Comparison of ENCODE assay signal across 1 cellular context in the genomic region with DNA sequence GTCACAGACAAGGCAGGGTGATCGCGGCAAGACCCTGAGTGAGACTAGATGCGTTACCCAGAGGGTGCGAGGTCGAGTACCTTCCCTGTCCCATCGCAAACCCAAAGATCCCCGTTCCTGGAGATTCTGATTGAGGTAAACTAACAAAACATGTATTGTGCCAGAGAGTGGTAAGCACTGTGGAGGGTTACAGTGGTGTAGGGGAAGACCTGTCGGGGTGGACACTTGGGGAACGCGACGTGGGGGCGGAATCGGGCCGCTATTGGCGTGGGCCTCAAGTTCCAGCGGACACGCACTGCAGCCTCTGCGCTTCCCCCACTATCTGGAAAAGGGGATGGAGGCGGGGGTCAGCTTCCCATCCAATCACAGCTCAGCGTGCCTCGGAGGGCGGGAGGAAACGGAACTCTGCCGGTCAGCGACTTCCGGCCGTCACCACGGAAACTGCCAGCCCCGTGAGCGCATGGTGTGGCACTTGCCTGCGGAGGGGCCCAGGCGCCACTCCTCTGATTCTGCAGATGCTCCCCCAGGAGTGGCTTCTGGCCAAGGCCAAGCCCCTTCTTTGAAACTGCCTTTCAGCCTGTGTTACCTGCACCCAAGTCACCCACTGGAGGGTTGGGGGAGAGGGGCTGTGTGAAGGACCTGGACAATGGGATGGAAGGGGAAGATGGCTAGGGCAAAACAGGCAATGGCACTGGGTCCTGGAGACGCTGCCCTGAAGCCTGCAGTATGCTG.
TF ChIP-seq lines count a peak whose summit lies in the region.

No MANE protein-coding gene starts in this region.

TF ChIP-seq in HepG2, 621 proteins besides CTCF, POLR2A, EP300 and RAD21 (continued from another document and continues in another):
- TF ChIP-seq, protein P1, sequence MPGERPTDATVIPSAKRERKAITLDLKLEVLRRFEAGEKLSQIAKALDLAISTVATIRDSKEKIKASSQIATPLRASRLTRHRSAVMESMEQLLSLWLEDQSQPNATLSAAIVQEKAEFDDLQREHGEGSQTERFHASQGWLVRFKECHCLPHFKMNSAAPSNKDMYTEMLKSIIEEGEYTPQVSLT (CRISPR knock-in tag; IDR thresholded peaks at IDR 0.05; ENCODE audit: borderline replicate concordance, low read depth) = peak; percentile 58; the same call in 1 of the 2 replicates
- TF ChIP-seq, protein P2, sequence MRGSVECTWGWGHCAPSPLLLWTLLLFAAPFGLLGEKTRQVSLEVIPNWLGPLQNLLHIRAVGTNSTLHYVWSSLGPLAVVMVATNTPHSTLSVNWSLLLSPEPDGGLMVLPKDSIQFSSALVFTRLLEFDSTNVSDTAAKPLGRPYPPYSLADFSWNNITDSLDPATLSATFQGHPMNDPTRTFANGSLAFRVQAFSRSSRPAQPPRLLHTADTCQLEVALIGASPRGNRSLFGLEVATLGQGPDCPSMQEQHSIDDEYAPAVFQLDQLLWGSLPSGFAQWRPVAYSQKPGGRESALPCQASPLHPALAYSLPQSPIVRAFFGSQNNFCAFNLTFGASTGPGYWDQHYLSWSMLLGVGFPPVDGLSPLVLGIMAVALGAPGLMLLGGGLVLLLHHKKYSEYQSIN (CRISPR knock-in tag; IDR thresholded peaks at IDR 0.05; ENCODE audit: borderline replicate concordance) = no peak
- TF ChIP-seq SIX4 (CRISPR knock-in tag; IDR thresholded peaks at IDR 0.05) = no peak
- no peak for TF ChIP-seq SP140L (CRISPR knock-in tag; IDR thresholded peaks at IDR 0.05; ENCODE audit: borderline replicate concordance)
- peak; percentile 35 for TF ChIP-seq PHF5A (CRISPR knock-in tag; IDR thresholded peaks at IDR 0.05; ENCODE audit: low read depth, unreplicated experiment)
- TF ChIP-seq, protein P3, sequence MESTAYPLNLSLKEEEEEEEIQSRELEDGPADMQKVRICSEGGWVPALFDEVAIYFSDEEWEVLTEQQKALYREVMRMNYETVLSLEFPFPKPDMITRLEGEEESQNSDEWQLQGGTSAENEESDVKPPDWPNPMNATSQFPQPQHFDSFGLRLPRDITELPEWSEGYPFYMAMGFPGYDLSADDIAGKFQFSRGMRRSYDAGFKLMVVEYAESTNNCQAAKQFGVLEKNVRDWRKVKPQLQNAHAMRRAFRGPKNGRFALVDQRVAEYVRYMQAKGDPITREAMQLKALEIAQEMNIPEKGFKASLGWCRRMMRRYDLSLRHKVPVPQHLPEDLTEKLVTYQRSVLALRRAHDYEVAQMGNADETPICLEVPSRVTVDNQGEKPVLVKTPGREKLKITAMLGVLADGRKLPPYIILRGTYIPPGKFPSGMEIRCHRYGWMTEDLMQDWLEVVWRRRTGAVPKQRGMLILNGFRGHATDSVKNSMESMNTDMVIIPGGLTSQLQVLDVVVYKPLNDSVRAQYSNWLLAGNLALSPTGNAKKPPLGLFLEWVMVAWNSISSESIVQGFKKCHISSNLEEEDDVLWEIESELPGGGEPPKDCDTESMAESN (CRISPR knock-in tag; conservative IDR thresholded peaks at IDR 0.05) = 0 out of 2 replicates have a peak, but pooled peaks have one; percentile 24
- no peak for TF ChIP-seq HOXA7 (CRISPR knock-in tag; IDR thresholded peaks at IDR 0.05)
- TF ChIP-seq ZNF180 (CRISPR knock-in tag; IDR thresholded peaks at IDR 0.05; ENCODE audit: borderline replicate concordance, low read depth) = no peak
- TF ChIP-seq ZSCAN22 (CRISPR knock-in tag; IDR thresholded peaks at IDR 0.05) = peak; percentile 38; the same call in 1 of the 2 replicates
- TF ChIP-seq MYC (CRISPR knock-in tag; IDR thresholded peaks at IDR 0.05; ENCODE audit: borderline replicate concordance) = peak; percentile 92
- TF ChIP-seq GTF3A (CRISPR knock-in tag; conservative IDR thresholded peaks at IDR 0.05) = peak; percentile 89; the same call in 1 of the 2 replicates
- TF ChIP-seq ZNF879 (CRISPR knock-in tag; IDR thresholded peaks at IDR 0.05) = no peak
- TF ChIP-seq ZNF652 (CRISPR knock-in tag; IDR thresholded peaks at IDR 0.05; ENCODE audit: borderline replicate concordance, low read depth) = no peak
- peak; percentile 65 for TF ChIP-seq DMAP1 (CRISPR knock-in tag; IDR thresholded peaks at IDR 0.05)
- TF ChIP-seq, protein P4, sequence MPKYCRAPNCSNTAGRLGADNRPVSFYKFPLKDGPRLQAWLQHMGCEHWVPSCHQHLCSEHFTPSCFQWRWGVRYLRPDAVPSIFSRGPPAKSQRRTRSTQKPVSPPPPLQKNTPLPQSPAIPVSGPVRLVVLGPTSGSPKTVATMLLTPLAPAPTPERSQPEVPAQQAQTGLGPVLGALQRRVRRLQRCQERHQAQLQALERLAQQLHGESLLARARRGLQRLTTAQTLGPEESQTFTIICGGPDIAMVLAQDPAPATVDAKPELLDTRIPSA (CRISPR knock-in tag; IDR thresholded peaks at IDR 0.05; ENCODE audit: borderline replicate concordance) = no peak
- no peak for TF ChIP-seq FOSL2 (CRISPR knock-in tag; IDR thresholded peaks at IDR 0.05)
- no peak for TF ChIP-seq SMAD9 (CRISPR knock-in tag; IDR thresholded peaks at IDR 0.05)
- no peak for TF ChIP-seq SYNCRIP (IDR thresholded peaks at IDR 0.05; ENCODE audit: insufficient read depth, low read depth, low read length)
- TF ChIP-seq, protein P5, sequence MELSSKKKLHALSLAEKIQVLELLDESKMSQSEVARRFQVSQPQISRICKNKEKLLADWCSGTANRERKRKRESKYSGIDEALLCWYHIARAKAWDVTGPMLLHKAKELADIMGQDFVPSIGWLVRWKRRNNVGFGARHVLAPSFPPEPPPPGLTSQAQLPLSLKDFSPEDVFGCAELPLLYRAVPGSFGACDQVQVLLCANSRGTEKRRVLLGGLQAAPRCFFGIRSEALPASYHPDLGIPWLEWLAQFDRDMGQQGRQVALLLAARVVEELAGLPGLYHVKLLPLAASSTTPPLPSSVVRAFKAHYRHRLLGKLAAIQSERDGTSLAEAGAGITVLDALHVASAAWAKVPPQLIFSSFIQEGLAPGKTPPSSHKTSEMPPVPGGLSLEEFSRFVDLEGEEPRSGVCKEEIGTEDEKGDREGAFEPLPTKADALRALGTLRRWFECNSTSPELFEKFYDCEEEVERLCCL (CRISPR knock-in tag; IDR thresholded peaks at IDR 0.05; ENCODE audit: borderline replicate concordance) = no peak
- TF ChIP-seq, protein P6, sequence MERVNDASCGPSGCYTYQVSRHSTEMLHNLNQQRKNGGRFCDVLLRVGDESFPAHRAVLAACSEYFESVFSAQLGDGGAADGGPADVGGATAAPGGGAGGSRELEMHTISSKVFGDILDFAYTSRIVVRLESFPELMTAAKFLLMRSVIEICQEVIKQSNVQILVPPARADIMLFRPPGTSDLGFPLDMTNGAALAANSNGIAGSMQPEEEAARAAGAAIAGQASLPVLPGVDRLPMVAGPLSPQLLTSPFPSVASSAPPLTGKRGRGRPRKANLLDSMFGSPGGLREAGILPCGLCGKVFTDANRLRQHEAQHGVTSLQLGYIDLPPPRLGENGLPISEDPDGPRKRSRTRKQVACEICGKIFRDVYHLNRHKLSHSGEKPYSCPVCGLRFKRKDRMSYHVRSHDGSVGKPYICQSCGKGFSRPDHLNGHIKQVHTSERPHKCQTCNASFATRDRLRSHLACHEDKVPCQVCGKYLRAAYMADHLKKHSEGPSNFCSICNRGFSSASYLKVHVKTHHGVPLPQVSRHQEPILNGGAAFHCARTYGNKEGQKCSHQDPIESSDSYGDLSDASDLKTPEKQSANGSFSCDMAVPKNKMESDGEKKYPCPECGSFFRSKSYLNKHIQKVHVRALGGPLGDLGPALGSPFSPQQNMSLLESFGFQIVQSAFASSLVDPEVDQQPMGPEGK (CRISPR knock-in tag; IDR thresholded peaks at IDR 0.05) = peak; percentile 78
- TF ChIP-seq, protein P7, sequence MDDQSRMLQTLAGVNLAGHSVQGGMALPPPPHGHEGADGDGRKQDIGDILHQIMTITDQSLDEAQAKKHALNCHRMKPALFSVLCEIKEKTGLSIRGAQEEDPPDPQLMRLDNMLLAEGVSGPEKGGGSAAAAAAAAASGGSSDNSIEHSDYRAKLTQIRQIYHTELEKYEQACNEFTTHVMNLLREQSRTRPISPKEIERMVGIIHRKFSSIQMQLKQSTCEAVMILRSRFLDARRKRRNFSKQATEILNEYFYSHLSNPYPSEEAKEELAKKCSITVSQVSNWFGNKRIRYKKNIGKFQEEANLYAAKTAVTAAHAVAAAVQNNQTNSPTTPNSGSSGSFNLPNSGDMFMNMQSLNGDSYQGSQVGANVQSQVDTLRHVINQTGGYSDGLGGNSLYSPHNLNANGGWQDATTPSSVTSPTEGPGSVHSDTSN (CRISPR knock-in tag; IDR thresholded peaks at IDR 0.05; ENCODE audit: borderline replicate concordance) = no peak
- TF ChIP-seq SPEN (CRISPR knock-in tag; IDR thresholded peaks at IDR 0.05; ENCODE audit: low read depth) = peak; percentile 59
- TF ChIP-seq ZSCAN12 (CRISPR knock-in tag; IDR thresholded peaks at IDR 0.05) = no peak
- no peak for TF ChIP-seq ZNF160 (CRISPR knock-in tag; IDR thresholded peaks at IDR 0.05)
- TF ChIP-seq LCORL (IDR thresholded peaks at IDR 0.05) = no peak
- TF ChIP-seq LCORL (CRISPR knock-in tag; IDR thresholded peaks at IDR 0.05) = 0 out of 2 replicates have a peak, but pooled peaks have one; percentile 20
- TF ChIP-seq SP5 (CRISPR knock-in tag; IDR thresholded peaks at IDR 0.05; ENCODE audit: borderline replicate concordance, low read depth) = 0 out of 2 replicates have a peak, but pooled peaks have one; percentile 37
- TF ChIP-seq TGIF2 (CRISPR knock-in tag; IDR thresholded peaks at IDR 0.05) = peak; percentile 50; the same call in 1 of the 2 replicates
- TF ChIP-seq ZNF891 (CRISPR knock-in tag; IDR thresholded peaks at IDR 0.05) = peak; percentile 75
- TF ChIP-seq AHR (CRISPR knock-in tag; IDR thresholded peaks at IDR 0.05) = no peak
- TF ChIP-seq HMG20B (CRISPR knock-in tag; conservative IDR thresholded peaks at IDR 0.05) = no peak
- TF ChIP-seq ZNF335 (CRISPR knock-in tag; IDR thresholded peaks at IDR 0.05) = peak; percentile 44; the same call in 1 of the 2 replicates
- TF ChIP-seq SKI (IDR thresholded peaks at IDR 0.05; ENCODE audit: partially characterized antibody) = no peak
- no peak for TF ChIP-seq ZNF557 (CRISPR knock-in tag; IDR thresholded peaks at IDR 0.05)
- TF ChIP-seq POLR2AphosphoS5 (IDR thresholded peaks at IDR 0.05; ENCODE audit: low read depth, low read length) = peak; percentile 89
- TF ChIP-seq, protein P8, sequence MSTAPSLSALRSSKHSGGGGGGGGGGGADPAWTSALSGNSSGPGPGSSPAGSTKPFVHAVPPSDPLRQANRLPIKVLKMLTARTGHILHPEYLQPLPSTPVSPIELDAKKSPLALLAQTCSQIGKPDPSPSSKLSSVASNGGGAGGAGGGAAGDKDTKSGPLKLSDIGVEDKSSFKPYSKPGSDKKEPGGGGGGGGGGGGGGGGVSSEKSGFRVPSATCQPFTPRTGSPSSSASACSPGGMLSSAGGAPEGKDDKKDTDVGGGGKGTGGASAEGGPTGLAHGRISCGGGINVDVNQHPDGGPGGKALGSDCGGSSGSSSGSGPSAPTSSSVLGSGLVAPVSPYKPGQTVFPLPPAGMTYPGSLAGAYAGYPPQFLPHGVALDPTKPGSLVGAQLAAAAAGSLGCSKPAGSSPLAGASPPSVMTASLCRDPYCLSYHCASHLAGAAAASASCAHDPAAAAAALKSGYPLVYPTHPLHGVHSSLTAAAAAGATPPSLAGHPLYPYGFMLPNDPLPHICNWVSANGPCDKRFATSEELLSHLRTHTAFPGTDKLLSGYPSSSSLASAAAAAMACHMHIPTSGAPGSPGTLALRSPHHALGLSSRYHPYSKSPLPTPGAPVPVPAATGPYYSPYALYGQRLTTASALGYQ (CRISPR knock-in tag; IDR thresholded peaks at IDR 0.05) = no peak
- no peak for TF ChIP-seq FOXP1 (IDR thresholded peaks at IDR 0.05)
- no peak for TF ChIP-seq FOXP1 (CRISPR knock-in tag; IDR thresholded peaks at IDR 0.05)
- TF ChIP-seq ZNF343 (CRISPR knock-in tag; IDR thresholded peaks at IDR 0.05) = no peak
- TF ChIP-seq, protein P9, sequence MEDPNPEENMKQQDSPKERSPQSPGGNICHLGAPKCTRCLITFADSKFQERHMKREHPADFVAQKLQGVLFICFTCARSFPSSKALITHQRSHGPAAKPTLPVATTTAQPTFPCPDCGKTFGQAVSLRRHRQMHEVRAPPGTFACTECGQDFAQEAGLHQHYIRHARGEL (CRISPR knock-in tag; IDR thresholded peaks at IDR 0.05) = peak; percentile 48; the same call in 1 of the 2 replicates
- TF ChIP-seq SMARCE1 (IDR thresholded peaks at IDR 0.05; ENCODE audit: borderline replicate concordance) = no peak
- TF ChIP-seq ZNF264 (CRISPR knock-in tag; IDR thresholded peaks at IDR 0.05) = no peak
- TF ChIP-seq, protein P10, sequence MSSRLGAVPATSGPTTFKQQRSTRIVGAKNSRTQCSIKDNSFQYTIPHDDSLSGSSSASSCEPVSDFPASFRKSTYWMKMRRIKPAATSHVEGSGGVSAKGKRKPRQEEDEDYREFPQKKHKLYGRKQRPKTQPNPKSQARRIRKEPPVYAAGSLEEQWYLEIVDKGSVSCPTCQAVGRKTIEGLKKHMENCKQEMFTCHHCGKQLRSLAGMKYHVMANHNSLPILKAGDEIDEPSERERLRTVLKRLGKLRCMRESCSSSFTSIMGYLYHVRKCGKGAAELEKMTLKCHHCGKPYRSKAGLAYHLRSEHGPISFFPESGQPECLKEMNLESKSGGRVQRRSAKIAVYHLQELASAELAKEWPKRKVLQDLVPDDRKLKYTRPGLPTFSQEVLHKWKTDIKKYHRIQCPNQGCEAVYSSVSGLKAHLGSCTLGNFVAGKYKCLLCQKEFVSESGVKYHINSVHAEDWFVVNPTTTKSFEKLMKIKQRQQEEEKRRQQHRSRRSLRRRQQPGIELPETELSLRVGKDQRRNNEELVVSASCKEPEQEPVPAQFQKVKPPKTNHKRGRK (CRISPR knock-in tag; IDR thresholded peaks at IDR 0.05) = no peak
- no peak for TF ChIP-seq ZNF564 (CRISPR knock-in tag; IDR thresholded peaks at IDR 0.05)
- TF ChIP-seq, protein P11, sequence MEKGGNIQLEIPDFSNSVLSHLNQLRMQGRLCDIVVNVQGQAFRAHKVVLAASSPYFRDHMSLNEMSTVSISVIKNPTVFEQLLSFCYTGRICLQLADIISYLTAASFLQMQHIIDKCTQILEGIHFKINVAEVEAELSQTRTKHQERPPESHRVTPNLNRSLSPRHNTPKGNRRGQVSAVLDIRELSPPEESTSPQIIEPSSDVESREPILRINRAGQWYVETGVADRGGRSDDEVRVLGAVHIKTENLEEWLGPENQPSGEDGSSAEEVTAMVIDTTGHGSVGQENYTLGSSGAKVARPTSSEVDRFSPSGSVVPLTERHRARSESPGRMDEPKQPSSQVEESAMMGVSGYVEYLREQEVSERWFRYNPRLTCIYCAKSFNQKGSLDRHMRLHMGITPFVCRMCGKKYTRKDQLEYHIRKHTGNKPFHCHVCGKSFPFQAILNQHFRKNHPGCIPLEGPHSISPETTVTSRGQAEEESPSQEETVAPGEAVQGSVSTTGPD (CRISPR knock-in tag; IDR thresholded peaks at IDR 0.05) = no peak
- peak; percentile 43; the same call in 1 of the 2 replicates for TF ChIP-seq KLF11 (CRISPR knock-in tag; IDR thresholded peaks at IDR 0.05)
- TF ChIP-seq, protein P12, sequence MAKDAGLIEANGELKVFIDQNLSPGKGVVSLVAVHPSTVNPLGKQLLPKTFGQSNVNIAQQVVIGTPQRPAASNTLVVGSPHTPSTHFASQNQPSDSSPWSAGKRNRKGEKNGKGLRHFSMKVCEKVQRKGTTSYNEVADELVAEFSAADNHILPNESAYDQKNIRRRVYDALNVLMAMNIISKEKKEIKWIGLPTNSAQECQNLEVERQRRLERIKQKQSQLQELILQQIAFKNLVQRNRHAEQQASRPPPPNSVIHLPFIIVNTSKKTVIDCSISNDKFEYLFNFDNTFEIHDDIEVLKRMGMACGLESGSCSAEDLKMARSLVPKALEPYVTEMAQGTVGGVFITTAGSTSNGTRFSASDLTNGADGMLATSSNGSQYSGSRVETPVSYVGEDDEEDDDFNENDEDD (CRISPR knock-in tag; IDR thresholded peaks at IDR 0.05; ENCODE audit: borderline replicate concordance) = peak; percentile 95
- TF ChIP-seq PITX1 (CRISPR knock-in tag; IDR thresholded peaks at IDR 0.05) = no peak
